In genomic region chr12:1760566-1761382, GRCh38 we compare ENCODE assay signal across 12 cellular contexts. TPM values are rescaled to one million over a fixed set of nuclear protein-coding genes. Genes with fewer than 3 reads are reported as not detected.
DNase-seq lines count a peak whose midpoint lies in the region; TF ChIP-seq lines count a peak whose summit lies in the region.
"Had no signal": no experiment of that assay in that cellular context is flagged by ENCODE, and none has a peak within 500 bp of the region (broad histone marks: within the 10 kb centered on the region; RNA-seq: fewer than 3 reads in every experiment).

No MANE protein-coding gene starts in this region.

- H3K9me3 ChIP-seq in ascending aorta (no peaks in the 10 kb centered on the region), prostate gland (no peaks in the 10 kb centered on the region)

- H3K4me1 ChIP-seq in ascending aorta (peaks cover 3 to 5% of the 10 kb centered on the region in 2 donors), prostate gland (replicated peaks) (no peaks in the 10 kb centered on the region)

- H3K36me3 ChIP-seq in ascending aorta (peaks cover 4 to 6% of the 10 kb centered on the region in 2 donors), prostate gland (no peaks in the 10 kb centered on the region)

- 95% methylated on average over 2 of the region's 2 CpGs for WGBS in prostate gland

- TF ChIP-seq CTCF in NB4 (IDR thresholded peaks at IDR 0.05; ENCODE audit: low read depth, low read length) (no peak), ascending aorta (IDR thresholded peaks at IDR 0.05) (no peak), prostate gland (IDR thresholded peaks at IDR 0.05) (no peak)

- H3K4me3 ChIP-seq in NB4 (ENCODE audit: low read depth, low read length) = no peak overlapping the region
- no peak overlapping the region for H3K4me3 ChIP-seq in ascending aorta
- no peak overlapping the region for H3K4me3 ChIP-seq in prostate gland

- H3K27me3 ChIP-seq in ascending aorta = no peaks in the 10 kb centered on the region
- no peaks in the 10 kb centered on the region for H3K27me3 ChIP-seq in prostate gland (replicated peaks; ENCODE audit: insufficient read depth)

- intact Hi-C loops in ascending aorta (cut with DNase I) (no loop called here), prostate gland (cut with DNase I) (no loop called here)

- H3K27ac ChIP-seq in ascending aorta (no peak overlapping the region), prostate gland (no peak overlapping the region)

- DNase-seq in DMS53 treated with DMSO at 0.1 percent for 48 hours (lab: John Stamatoyannopoulos, UW; ENCODE audit: unreplicated experiment) (peak; percentile 63), NB4 (ENCODE audit: low read depth) (peak; percentile 24), dermis microvascular lymphatic vessel endothelial cell (ENCODE audit: low read depth in 2 of 2) (peak; percentile 73 to 78), lung microvascular endothelial cell (ENCODE audit: low read depth in 2 of 2) (peak; percentile 74 to 91), NCI-H2227 treated with DMSO at 0.1 percent for 48 hours (lab: John Stamatoyannopoulos, UW) (no peak), ascending aorta (ENCODE audit: low spot score in 2 of 2) (no peak), prostate gland (ENCODE audit: low spot score) (no peak), SKM-1 treated with dmso at 0.1 percent for 144 hours (lab: John Stamatoyannopoulos, UW; ENCODE audit: unreplicated experiment) (no peak)
- DNase-seq: activated CD8-positive, alpha-beta memory T cell treated with anti-CD3 and anti-CD28 coated beads for 24 hours; GOT3; NCI-H1930; right cardiac atrium had no signal

- TF ChIP-seq POLR2A in NB4 (IDR thresholded peaks at IDR 0.05; ENCODE audit: extremely low read depth, insufficient read length) (no peak), prostate gland (IDR thresholded peaks at IDR 0.05) (no peak)

RNA-seq across cellular contexts. Expression of gene LRTM2, which starts 59.6 kb away (rescaled TPM):
- total RNA-seq in dermis microvascular lymphatic vessel endothelial cell (not detected in 2 replicates), lung microvascular endothelial cell (not detected in 2 replicates), ascending aorta (not detected), prostate gland (not detected)
- total RNA-seq: right cardiac atrium had no signal

Comparison
In these comparisons a context has a peak if more than half of its experiments do, and no peak if none do; other contexts are left out.
1. DNase-seq: peak in DMS53 treated with DMSO at 0.1 percent for 48 hours (single experiment), NB4 (single experiment), dermis microvascular lymphatic vessel endothelial cell (2 of 2) and lung microvascular endothelial cell (2 of 2); none in NCI-H2227 treated with DMSO at 0.1 percent for 48 hours (single experiment), ascending aorta (0 of 2), prostate gland (single experiment) and SKM-1 treated with dmso at 0.1 percent for 144 hours (single experiment).